In genomic region chr16:20887207-20887606, GRCh38 we compare ENCODE assay signal across 14 cellular contexts. TPM values are rescaled to one million over a fixed set of nuclear protein-coding genes. Genes with fewer than 3 reads are reported as not detected.
DNase-seq lines count a peak whose midpoint lies in the region; ATAC-seq and TF ChIP-seq lines count a peak whose summit lies in the region.
"Had no signal": no experiment of that assay in that cellular context is flagged by ENCODE, and none has a peak within 500 bp of the region (broad histone marks: within the 10 kb centered on the region; RNA-seq: fewer than 3 reads in every experiment).

No MANE protein-coding gene starts in this region.

- H3K4me1 ChIP-seq in Caco-2 (peaks cover 28% of the 10 kb centered on the region), subcutaneous abdominal adipose tissue (ENCODE audit: control insufficient read depth in 5 of 5, insufficient read depth in 5 of 5, low read length in 5 of 5) (peaks cover 0 to 78% (median 49%) of the 10 kb centered on the region in 5 donors), trophoblast cell (ENCODE audit: control insufficient read depth in 1 of 2, insufficient read depth in 2 of 2, low read length in 2 of 2) (peaks cover 5% of the 10 kb centered on the region in 2 experiments), left lung (peaks cover 0 to 56% of the 10 kb centered on the region in 2 donors)

- H3K18ac ChIP-seq in trophoblast cell (ENCODE audit: low read length): no peak overlapping the region

- WGBS in trophoblast cell (ENCODE audit: extremely low coverage, insufficient coverage, insufficient read length): no CpG with 5 or more reads among the region's 1 CpG

- H2BK120ac ChIP-seq in trophoblast cell (ENCODE audit: insufficient read depth, low read length, poor library complexity): no peak overlapping the region

- no peak overlapping the region for H4K12ac ChIP-seq in trophoblast cell (ENCODE audit: low read depth, low read length)

- no peak overlapping the region for H2BK5ac ChIP-seq in trophoblast cell (ENCODE audit: low read depth, low read length, poor library complexity)

- H2AFZ ChIP-seq in trophoblast cell (ENCODE audit: insufficient read depth, low read length, poor library complexity): no peak overlapping the region
- H2AFZ ChIP-seq: GM23338 had no signal

- H4K8ac ChIP-seq in trophoblast cell (ENCODE audit: low read depth, low read length): no peak overlapping the region

- no peak overlapping the region for H3K4me3 ChIP-seq in Caco-2 (ENCODE audit: low read depth, low read length)
- H3K4me3 ChIP-seq in subcutaneous abdominal adipose tissue (ENCODE audit: low read depth in 1 of 5, low read length in 5 of 5): no peak overlapping the region
- no peak overlapping the region for H3K4me3 ChIP-seq in trophoblast cell (ENCODE audit: low read depth, low read length)
- no peak overlapping the region for H3K4me3 ChIP-seq in left lung
- H3K4me3 ChIP-seq: GM23338 had no signal

- H3K27me3 Mint-ChIP-seq in Caco-2 (ENCODE audit: insufficient read depth, unreplicated experiment) (no peaks in the 10 kb centered on the region), nephron (ENCODE audit: low read depth) (no peaks in the 10 kb centered on the region)
- H3K27me3 Mint-ChIP-seq in dendritic cell treated with granulocyte-macrophage colony-stimulating factor and Interleukin-4, amounts not matched to agents 40 ng/mL and 50 ng/mL, for 4 days: no peaks in the 10 kb centered on the region

- H3K9me3 ChIP-seq in Caco-2 (no peaks in the 10 kb centered on the region), subcutaneous abdominal adipose tissue (ENCODE audit: control insufficient read depth in 5 of 5, low read length in 5 of 5) (no peaks in the 10 kb centered on the region), trophoblast cell (ENCODE audit: insufficient read depth, low read depth, low read length) (no peaks in the 10 kb centered on the region), left lung (no peaks in the 10 kb centered on the region)

- no TSS peak for BruUV-seq in Caco-2 (replicated peaks; lab: Mats Ljungman, UMichigan)

- DNase-seq in Caco-2: no peak
- no peak for DNase-seq in AG20443 (ENCODE audit: low spot score)
- no peak for DNase-seq in trophoblast cell
- DNase-seq in left lung: no peak
- DNase-seq: CD8-positive, alpha-beta T cell; COR-L47; H7; IMR-90; KG1 had no signal

- no peak for ATAC-seq in left lung
- ATAC-seq: CD8-positive, alpha-beta T cell; GM23338 had no signal

- H3K9ac ChIP-seq in subcutaneous abdominal adipose tissue (ENCODE audit: low read length in 5 of 5) (no peak overlapping the region), trophoblast cell (ENCODE audit: low read length) (no peak overlapping the region)

- no peak overlapping the region for H3K4ac ChIP-seq in trophoblast cell (ENCODE audit: low read depth, low read length)

- H3K36me3 Mint-ChIP-seq in Caco-2 (ENCODE audit: insufficient read depth, unreplicated experiment) (peaks cover 17% of the 10 kb centered on the region), nephron (ENCODE audit: low read depth) (peaks cover 22% of the 10 kb centered on the region)
- peaks cover 80% of the 10 kb centered on the region for H3K36me3 Mint-ChIP-seq in dendritic cell treated with granulocyte-macrophage colony-stimulating factor and Interleukin-4, amounts not matched to agents 40 ng/mL and 50 ng/mL, for 4 days (ENCODE audit: low read depth)

- TF ChIP-seq CTCF in Caco-2 (IDR thresholded peaks at IDR 0.05; ENCODE audit: insufficient read depth in 1 of 2, low read depth in 1 of 2, low read length in 1 of 2, severe bottlenecking in 1 of 2, unreplicated experiment in 1 of 2) (no peak), nephron (IDR thresholded peaks at IDR 0.05; ENCODE audit: unreplicated experiment in 3 of 3) (no peak), left lung (IDR thresholded peaks at IDR 0.05) (no peak)

- H3K14ac ChIP-seq in trophoblast cell (ENCODE audit: low read length): no peak overlapping the region

- H3K79me1 ChIP-seq in trophoblast cell (ENCODE audit: low read length): no peaks in the 10 kb centered on the region

- no peak overlapping the region for H4K91ac ChIP-seq in trophoblast cell (ENCODE audit: low read depth, low read length)

- peaks cover 7% of the 10 kb centered on the region for H3K4me1 Mint-ChIP-seq in Caco-2 (ENCODE audit: low read depth, unreplicated experiment)
- peaks cover 42% of the 10 kb centered on the region for H3K4me1 Mint-ChIP-seq in dendritic cell treated with granulocyte-macrophage colony-stimulating factor and Interleukin-4, amounts not matched to agents 40 ng/mL and 50 ng/mL, for 4 days (ENCODE audit: low read depth)
- peaks cover 8% of the 10 kb centered on the region for H3K4me1 Mint-ChIP-seq in nephron

- no peak overlapping the region for H2AK5ac ChIP-seq in trophoblast cell (ENCODE audit: low read length)

- CTCF ChIA-PET in Caco-2 (lab: Charles Lee): no interaction called here

- no peaks in the 10 kb centered on the region for H3K9me3 Mint-ChIP-seq in Caco-2 (ENCODE audit: unreplicated experiment)
- H3K9me3 Mint-ChIP-seq in dendritic cell treated with granulocyte-macrophage colony-stimulating factor and Interleukin-4, amounts not matched to agents 40 ng/mL and 50 ng/mL, for 4 days: no peaks in the 10 kb centered on the region
- H3K9me3 Mint-ChIP-seq in nephron: no peaks in the 10 kb centered on the region
- H3K9me3 Mint-ChIP-seq: CD14-positive monocyte; CD8-positive, alpha-beta T cell; GM23338 had no signal

- POLR2A ChIA-PET in Caco-2 (lab: Charles Lee): no interaction called here

- no peak overlapping the region for H3K23ac ChIP-seq in trophoblast cell (ENCODE audit: low read length)

- intact Hi-C loops in Caco-2 (cut with micrococcal nuclease; ENCODE audit: unreplicated experiment) (no loop called here), left lung (cut with DNase I) (no loop called here)
- intact Hi-C loops in dendritic cell treated with granulocyte-macrophage colony-stimulating factor and Interleukin-4, amounts not matched to agents 40 ng/mL and 50 ng/mL, for 4 days (cut with micrococcal nuclease): no loop called here

- H3K4me3 Mint-ChIP-seq in Caco-2 (ENCODE audit: unreplicated experiment) (no peak overlapping the region), nephron (no peak overlapping the region)
- H3K4me3 Mint-ChIP-seq in dendritic cell treated with granulocyte-macrophage colony-stimulating factor and Interleukin-4, amounts not matched to agents 40 ng/mL and 50 ng/mL, for 4 days: no peak overlapping the region
- H3K4me3 Mint-ChIP-seq: CD14-positive monocyte; CD8-positive, alpha-beta T cell; GM23338 had no signal

- H3K36me3 ChIP-seq in Caco-2 (ENCODE audit: control insufficient read depth, insufficient read depth, low read length) (no peaks in the 10 kb centered on the region), subcutaneous abdominal adipose tissue (ENCODE audit: control insufficient read depth in 5 of 5, insufficient read depth in 5 of 5, low read length in 5 of 5) (peaks cover 8 to 21% (median 12%) of the 10 kb centered on the region in 5 donors), trophoblast cell (ENCODE audit: control insufficient read depth in 1 of 2, insufficient read depth in 2 of 2, low read length in 2 of 2) (peaks cover 6 to 8% of the 10 kb centered on the region in 2 experiments), left lung (peaks cover 0 to 20% of the 10 kb centered on the region in 2 donors)

- H3K27ac Mint-ChIP-seq in Caco-2 (ENCODE audit: unreplicated experiment): peak overlapping the region; percentile 39
- H3K27ac Mint-ChIP-seq in dendritic cell treated with granulocyte-macrophage colony-stimulating factor and Interleukin-4, amounts not matched to agents 40 ng/mL and 50 ng/mL, for 4 days: peak overlapping the region; percentile 64
- H3K27ac Mint-ChIP-seq in nephron: peak overlapping the region; percentile 63 to 85 (median 70)
- H3K27ac Mint-ChIP-seq: CD8-positive, alpha-beta T cell; GM23338 had no signal

- H3K4me2 ChIP-seq in trophoblast cell (ENCODE audit: low read length): no peak overlapping the region
- H3K4me2 ChIP-seq: GM23338 had no signal

- H3K27me3 ChIP-seq in Caco-2 (replicated peaks; ENCODE audit: control insufficient read depth, insufficient read depth, low read length): no peaks in the 10 kb centered on the region
- H3K27me3 ChIP-seq in subcutaneous abdominal adipose tissue (ENCODE audit: control insufficient read depth in 5 of 5, insufficient read depth in 4 of 5, low read length in 5 of 5): no peaks in the 10 kb centered on the region
- H3K27me3 ChIP-seq in trophoblast cell (ENCODE audit: insufficient read depth, low read length): no peaks in the 10 kb centered on the region
- no peaks in the 10 kb centered on the region for H3K27me3 ChIP-seq in left lung

- peak overlapping the region; percentile 88 for H3K27ac ChIP-seq in subcutaneous abdominal adipose tissue (ENCODE audit: low read depth, low read length)
- H3K27ac ChIP-seq in trophoblast cell (ENCODE audit: low read depth, low read length): no peak overlapping the region
- H3K27ac ChIP-seq in left lung: no peak overlapping the region

- H2BK12ac ChIP-seq in trophoblast cell (ENCODE audit: low read length): no peak overlapping the region

- H3K79me2 ChIP-seq in trophoblast cell (ENCODE audit: control insufficient read depth, insufficient read depth, low read length, poor library complexity): peaks cover 3% of the 10 kb centered on the region

RNA-seq across cellular contexts. Expression of gene DCUN1D3, which starts 13.0 kb away (rescaled TPM):
- total RNA-seq in Caco-2 (2022) (16.4 and 19.2 TPM in 2 replicates), left lung (10 to 100 TPM; 26.5 to 27.1 TPM)
- polyA plus RNA-seq in trophoblast cell (2013): 7.3 and 7.9 TPM in 2 replicates

RNA-seq across cellular contexts. Expression of gene LYRM1, which starts 13.4 kb away (rescaled TPM):
- 40.3 and 46.1 TPM in 2 replicates for total RNA-seq in Caco-2 (2022)
- polyA plus RNA-seq in trophoblast cell (2013): 14.8 and 16.5 TPM in 2 replicates
- 10 to 100 TPM; 28.0 to 28.7 TPM for total RNA-seq in left lung
